3 cellular contexts compared by ENCODE assay signal in genomic region chrX:28152263-28152662, GRCh38.
DNase-seq lines count a peak whose midpoint lies in the region; TF ChIP-seq lines count a peak whose summit lies in the region.
"Not testable (repeated sequence)": the region's sequence is repeated elsewhere in the genome, so short reads cannot be mapped to it uniquely, and the experiment has no call there.

No MANE protein-coding gene starts in this region.

- H2AFZ ChIP-seq in PC-9, result not testable (repeated sequence)

- not testable (repeated sequence) for TF ChIP-seq POLR2A in spleen (IDR thresholded peaks at IDR 0.05)

- H3K4me1 ChIP-seq in PC-9 (replicated peaks; ENCODE audit: insufficient read depth); spleen: not testable (repeated sequence)

- WGBS in spleen, 5 donors, result 77 to 88% (median 83%) methylated on average over 9 of the region's 9 CpGs; no CpG with 5 or more reads in 1 of the 5 donors

- H3K9me2 ChIP-seq in PC-9 (ENCODE audit: insufficient read depth), result not testable (repeated sequence)

- not testable (repeated sequence) for H3K79me2 ChIP-seq in PC-9 (ENCODE audit: low read depth)

- H3K27ac ChIP-seq in PC-9, spleen: not testable (repeated sequence)

- TF ChIP-seq CTCF in PC-9 (conservative IDR thresholded peaks at IDR 0.05); spleen (IDR thresholded peaks at IDR 0.05 in 8 of 11, conservative IDR thresholded peaks at IDR 0.05 in 3 of 11): not testable (repeated sequence)

- not testable (repeated sequence) for H3K36me3 ChIP-seq in PC-9 (ENCODE audit: low read depth); spleen

- DNase-seq in PC-9, result not testable (repeated sequence)
- peak; percentile 66 for DNase-seq in posterior vena cava (ENCODE audit: low spot score)
- DNase-seq in spleen, result peak; percentile 41

- peak overlapping the region; percentile 28; the same call in 1 of the 2 replicates for H3K4me2 ChIP-seq in PC-9

- intact Hi-C loops in PC-9 (cut with micrococcal nuclease; ENCODE audit: unreplicated experiment); posterior vena cava (cut with DNase I); spleen (cut with DNase I; ENCODE audit: low total_unique reads): not testable (repeated sequence)

- BruUV-seq in PC-9 (replicated peaks; lab: Mats Ljungman, UMichigan), result not testable (repeated sequence)

- POLR2A ChIA-PET in PC-9 (lab: Charles Lee; ENCODE audit: unreplicated experiment), result not testable (repeated sequence)

- CTCF ChIA-PET in PC-9 (lab: Charles Lee), result not testable (repeated sequence)

- not testable (repeated sequence) for H3K27me3 ChIP-seq in PC-9 (ENCODE audit: insufficient read depth, low read depth); spleen (replicated peaks in 1 of 7)

- not testable (repeated sequence) for H3K9me3 ChIP-seq in PC-9 (ENCODE audit: insufficient read depth, low read depth); spleen

- H3F3A ChIP-seq in PC-9 (ENCODE audit: insufficient read depth, low read depth), result not testable (repeated sequence)

- H3K4me3 ChIP-seq in PC-9, spleen: not testable (repeated sequence)

- H4K20me1 ChIP-seq in PC-9 (ENCODE audit: insufficient read depth), result not testable (repeated sequence)
